ENCODE assay signal across 9 cellular contexts in the genomic region with DNA sequence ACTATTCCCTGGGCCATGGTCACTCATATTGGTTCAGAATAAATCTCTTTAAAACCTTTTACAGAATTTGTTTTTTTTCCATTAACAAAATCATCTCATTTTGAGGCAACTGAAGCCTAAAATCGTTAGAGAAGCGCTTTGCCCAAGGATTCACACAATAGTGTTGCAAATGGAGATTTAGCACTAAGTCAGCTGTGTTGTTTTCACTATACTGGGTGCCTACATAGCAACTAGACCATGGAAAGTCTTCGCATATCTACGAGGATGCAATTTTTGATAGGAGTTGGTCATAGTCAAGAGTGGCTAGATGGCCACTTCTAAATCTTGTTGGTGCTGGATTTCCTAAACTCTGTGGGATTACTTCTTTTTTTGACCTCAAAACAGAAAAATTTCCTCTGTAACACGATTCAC. TPM values are rescaled to one million over a fixed set of nuclear protein-coding genes. Genes with fewer than 3 reads are reported as not detected.
A peak's percentile ranks its signal among the peaks of the same experiment; 100 is the strongest.
DNase-seq lines count a peak whose midpoint lies in the region; TF ChIP-seq lines count a peak whose summit lies in the region.
"Had no signal": no experiment of that assay in that cellular context is flagged by ENCODE, and none has a peak within 500 bp of the region (broad histone marks: within the 10 kb centered on the region; RNA-seq: fewer than 3 reads in every experiment).

No MANE protein-coding gene starts in this region.

- no peaks in the 10 kb centered on the region for H3K9me3 Mint-ChIP-seq in endodermal cell
- peaks cover 3% of the 10 kb centered on the region for H3K9me3 Mint-ChIP-seq in chondrocyte (ENCODE audit: low read depth)
- H3K9me3 Mint-ChIP-seq: activated T-helper 17 cell treated with anti-CD3 and anti-CD28 coated beads, Interleukin-2, amount 50 U/mL, for 72 hours had no signal

- H3K4me2 ChIP-seq in Karpas-422 (ENCODE audit: low read depth, low read length, poor library complexity, severe bottlenecking): peak overlapping the region; percentile 86

- CTCF ChIA-PET in BJ (lab: Yijun Ruan, JAX): interaction anchor here (1.1 to 1.7 kb wide), 2 partner anchors 13 to 143 kb away, joined by 4 read pairs; no protein-coding TSS in a partner anchor

- peak overlapping the region; percentile 94 for H2AFZ ChIP-seq in Karpas-422 (ENCODE audit: low read length)
- peak overlapping the region; percentile 90 for H2AFZ ChIP-seq in neuron (ENCODE audit: low read depth, low read length)

- no peaks in the 10 kb centered on the region; the same call in 1 of the 2 replicates for H3K9me2 ChIP-seq in Karpas-422 (replicated peaks; ENCODE audit: insufficient read depth, low read length)

- 75 to 80% methylated on average over 4 to 5 of the region's 5 CpGs for WGBS in endodermal cell (ENCODE audit: insufficient coverage in 1 of 2, insufficient read length in 1 of 2), 2 experiments

- no peak for TF ChIP-seq CTCF in BJ (IDR thresholded peaks at IDR 0.05; ENCODE audit: insufficient read depth, low read depth, low read length)
- TF ChIP-seq CTCF in endodermal cell (conservative IDR thresholded peaks at IDR 0.05): no peak
- TF ChIP-seq CTCF in chondrocyte (IDR thresholded peaks at IDR 0.05): no peak

- H3K27ac Mint-ChIP-seq in endodermal cell (no peak overlapping the region), chondrocyte (ENCODE audit: unreplicated experiment) (no peak overlapping the region)
- H3K27ac Mint-ChIP-seq: activated T-helper 17 cell treated with anti-CD3 and anti-CD28 coated beads, Interleukin-2, amount 50 U/mL, for 72 hours had no signal

- H3K9ac ChIP-seq in Karpas-422 (ENCODE audit: low read length): peak overlapping the region; percentile 93
- peak overlapping the region; percentile 11 for H3K9ac ChIP-seq in endodermal cell (ENCODE audit: extremely low read depth, low read length, poor library complexity, severe bottlenecking)

- peaks cover 43% of the 10 kb centered on the region for H3K79me2 ChIP-seq in Karpas-422 (ENCODE audit: low read length)

- no peaks in the 10 kb centered on the region for H3K9me3 ChIP-seq in Karpas-422 (ENCODE audit: low read length)
- no peaks in the 10 kb centered on the region for H3K9me3 ChIP-seq in endodermal cell (ENCODE audit: control insufficient read depth, low read length)
- H3K9me3 ChIP-seq in neuron (ENCODE audit: low read length): no peaks in the 10 kb centered on the region

- H3K36me3 Mint-ChIP-seq in endodermal cell (ENCODE audit: low read depth) (no peaks in the 10 kb centered on the region), chondrocyte (ENCODE audit: low read depth) (no peaks in the 10 kb centered on the region)

- peaks cover 12% of the 10 kb centered on the region for H3K4me1 ChIP-seq in Karpas-422 (ENCODE audit: low read length)
- peaks cover 3% of the 10 kb centered on the region for H3K4me1 ChIP-seq in endodermal cell (ENCODE audit: control insufficient read depth, insufficient read depth, low read length)
- peaks cover 13% of the 10 kb centered on the region for H3K4me1 ChIP-seq in neuron (ENCODE audit: insufficient read depth, low read length)

- H3K36me3 ChIP-seq in BJ (ENCODE audit: control insufficient read depth, insufficient read depth, low read length) (no peaks in the 10 kb centered on the region), Karpas-422 (ENCODE audit: insufficient read depth, low read length) (no peaks in the 10 kb centered on the region; the same call in 1 of the 2 replicates), endodermal cell (ENCODE audit: control insufficient read depth, insufficient read depth, low read length) (no peaks in the 10 kb centered on the region), neuron (ENCODE audit: insufficient read depth, low read length) (no peaks in the 10 kb centered on the region)

- peak overlapping the region; percentile 48 for H3K27ac ChIP-seq in Karpas-422 (ENCODE audit: low read length)
- peak overlapping the region; percentile 21 for H3K27ac ChIP-seq in endodermal cell (ENCODE audit: low read depth, low read length)

- no peaks in the 10 kb centered on the region for H3K27me3 ChIP-seq in BJ (ENCODE audit: control insufficient read depth, insufficient read depth, low read length)
- no peaks in the 10 kb centered on the region for H3K27me3 ChIP-seq in Karpas-422 (ENCODE audit: low read length)
- H3K27me3 ChIP-seq in endodermal cell (ENCODE audit: control insufficient read depth, insufficient read depth, low read length, poor library complexity, severe bottlenecking): no peaks in the 10 kb centered on the region
- H3K27me3 ChIP-seq in neuron (ENCODE audit: insufficient read depth, low read length): no peaks in the 10 kb centered on the region

- H4K20me1 ChIP-seq in Karpas-422 (ENCODE audit: insufficient read depth, low read depth, low read length): no peaks in the 10 kb centered on the region; the same call in 1 of the 2 replicates

- H3K4me3 ChIP-seq in BJ (ENCODE audit: low read depth, low read length): peak overlapping the region; percentile 15
- peak overlapping the region; percentile 86 for H3K4me3 ChIP-seq in Karpas-422 (ENCODE audit: low read length)
- peak overlapping the region; percentile 98 for H3K4me3 ChIP-seq in endodermal cell (ENCODE audit: low read length)
- H3K4me3 ChIP-seq in neuron (ENCODE audit: low read length): peak overlapping the region; percentile 82

- H3K27me3 Mint-ChIP-seq in endodermal cell (ENCODE audit: insufficient read depth) (no peaks in the 10 kb centered on the region), chondrocyte (ENCODE audit: low read depth) (no peaks in the 10 kb centered on the region)

- H3K4me1 Mint-ChIP-seq in endodermal cell (peaks cover under 1% of the 10 kb centered on the region), chondrocyte (ENCODE audit: low read depth) (no peaks in the 10 kb centered on the region)
- H3K4me1 Mint-ChIP-seq: activated T-helper 17 cell treated with anti-CD3 and anti-CD28 coated beads, Interleukin-2, amount 50 U/mL, for 72 hours had no signal

- DNase-seq in BJ (ENCODE audit: low read depth) (no peak), Karpas-422 (no peak), endodermal cell (no peak), chondrocyte (ENCODE audit: low spot score) (no peak), amygdala (lab: John Stamatoyannopoulos, UW) (no peak), NCI-H1694 treated with DMSO at 0.1 percent for 48 hours (lab: John Stamatoyannopoulos, UW) (no peak), midbrain (lab: John Stamatoyannopoulos, UW) (no peak)

- POLR2A ChIA-PET in BJ (lab: Charles Lee): no interaction called here

- H3K4me3 Mint-ChIP-seq in endodermal cell (no peak overlapping the region), chondrocyte (ENCODE audit: unreplicated experiment) (no peak overlapping the region)
- H3K4me3 Mint-ChIP-seq: activated T-helper 17 cell treated with anti-CD3 and anti-CD28 coated beads, Interleukin-2, amount 50 U/mL, for 72 hours had no signal

RNA-seq across cellular contexts. Expression of gene TIPRL, which starts 0.5 kb away (rescaled TPM):
- 17.2 and 37.6 TPM in 2 replicates for polyA plus RNA-seq in BJ (2011; rRNA removed)
- polyA minus RNA-seq in BJ (2011; rRNA and poly(A)+ RNA removed): 8.6 and 9.2 TPM in 2 replicates
- 43.9 and 53.8 TPM in 2 replicates for total RNA-seq in Karpas-422 (2014; rRNA removed; shearing (Covaris generic); ENCODE audit: low replicate concordance)
- total RNA-seq in endodermal cell (10 to 100 TPM; 29.3 to 30.9 TPM), chondrocyte (37.2 to 38.7 TPM (median 37.4 TPM) in 3 replicates)
- polyA plus RNA-seq in endodermal cell (2013, experiment 1 of 2): 32.4 TPM
- polyA plus RNA-seq in endodermal cell (2013, experiment 2 of 2): 34.6 TPM

RNA-seq across cellular contexts. Expression of gene GPR161, which starts 41.5 kb away (rescaled TPM):
- 14.7 and 20.4 TPM in 2 replicates for polyA plus RNA-seq in BJ (2011; rRNA removed)
- polyA minus RNA-seq in BJ (2011; rRNA and poly(A)+ RNA removed): 33.5 and 34.2 TPM in 2 replicates
- total RNA-seq in Karpas-422 (2014; rRNA removed; shearing (Covaris generic); ENCODE audit: low replicate concordance): 1.2 and 1.6 TPM in 2 replicates
- total RNA-seq in endodermal cell: 10 to 100 TPM; 24.0 to 26.6 TPM
- 28.9 TPM for polyA plus RNA-seq in endodermal cell (2013, experiment 1 of 2)
- polyA plus RNA-seq in endodermal cell (2013, experiment 2 of 2): 26.6 TPM
- total RNA-seq in chondrocyte: 30.8 to 33.5 TPM (median 32.8 TPM) in 3 replicates

RNA-seq across cellular contexts. Expression of gene SFT2D2, which starts 47.6 kb away (rescaled TPM):
- polyA plus RNA-seq in BJ (2011; rRNA removed): 19.2 and 29.6 TPM in 2 replicates
- 56.6 and 66.4 TPM in 2 replicates for polyA minus RNA-seq in BJ (2011; rRNA and poly(A)+ RNA removed)
- total RNA-seq in Karpas-422 (2014; rRNA removed; shearing (Covaris generic); ENCODE audit: low replicate concordance): 20.3 and 41.1 TPM in 2 replicates
- total RNA-seq in endodermal cell (10 to 100 TPM; 32.5 to 34.3 TPM), chondrocyte (70.8 to 81.9 TPM (median 72.9 TPM) in 3 replicates)
- 11.8 TPM for polyA plus RNA-seq in endodermal cell (2013, experiment 1 of 2)
- polyA plus RNA-seq in endodermal cell (2013, experiment 2 of 2): 12.3 TPM

Comparison
In these comparisons a context has a peak if more than half of its experiments do, and no peak if none do; other contexts are left out.
1. H3K4me3 ChIP-seq: peak in every context shown above with its lines; median percentile 98 in endodermal cell; 86 in Karpas-422; 82 in neuron; 15 in BJ.